8 cellular contexts compared by ENCODE assay signal in genomic region chr10:80077869-80078447, GRCh38. TPM values are rescaled to one million over a fixed set of nuclear protein-coding genes. Genes with fewer than 3 reads are reported as not detected.
A peak's percentile ranks its signal among the peaks of the same experiment; 100 is the strongest.
DNase-seq lines count a peak whose midpoint lies in the region; ATAC-seq and TF ChIP-seq lines count a peak whose summit lies in the region.

No MANE protein-coding gene starts in this region.

- TSS peak; percentile 45 for BruUV-seq in mammary epithelial cell (replicated peaks; lab: Mats Ljungman, UMichigan)

- H3K4me3 ChIP-seq in AG09309 (ENCODE audit: control insufficient read depth, low read depth, low read length) = peak overlapping the region; percentile 79
- peak overlapping the region; percentile 67 to 70 (median 69) for H3K4me3 ChIP-seq in mammary epithelial cell (replicated peaks in 1 of 3; ENCODE audit: insufficient read depth in 1 of 3, low read depth in 2 of 3, low read length in 3 of 3)
- peak overlapping the region; percentile 75 to 83 for H3K4me3 ChIP-seq in muscle layer of colon (ENCODE audit: low read depth in 1 of 2, low read length in 2 of 2)

- no peak for DNase-seq in AG09309 (ENCODE audit: low read depth)
- no peak for DNase-seq in mammary epithelial cell
- no peak for DNase-seq in NCI-H524 (lab: John Stamatoyannopoulos, UW)
- no peak for DNase-seq in SIG-M5 (lab: John Stamatoyannopoulos, UW)

- no peaks in the 10 kb centered on the region for H3K36me3 ChIP-seq in mammary epithelial cell (ENCODE audit: insufficient read depth, low read length)
- H3K36me3 ChIP-seq in muscle layer of colon (ENCODE audit: insufficient read depth, low read length) = no peaks in the 10 kb centered on the region

- H3K9ac ChIP-seq in mammary epithelial cell (ENCODE audit: insufficient read depth, low read length) (peak overlapping the region; percentile 94), muscle layer of colon (ENCODE audit: low read length) (peak overlapping the region; percentile 79)

- intact Hi-C loops in mammary epithelial cell (cut with micrococcal nuclease) = loop anchor here (5.0 kb wide), 1 partner anchor 64 kb away; no protein-coding TSS in a partner anchor

- peak overlapping the region; percentile 82 for H3K27ac ChIP-seq in mammary epithelial cell (ENCODE audit: insufficient read depth, low read depth, low read length)
- peak overlapping the region; percentile 83 for H3K27ac ChIP-seq in muscle layer of colon (ENCODE audit: low read depth, low read length)

- 73% methylated on average over 4 of the region's 14 CpGs for whole genome bisulfite sequencing in mammary epithelial cell (ENCODE audit: low coverage, missing lambda C conversion rate)

- H3K27me3 ChIP-seq in mammary epithelial cell (ENCODE audit: insufficient read depth, low read length) = no peaks in the 10 kb centered on the region
- no peaks in the 10 kb centered on the region for H3K27me3 ChIP-seq in muscle layer of colon (ENCODE audit: control insufficient read depth in 1 of 2, insufficient read depth in 2 of 2, low read length in 2 of 2)

- peaks cover 3% of the 10 kb centered on the region for H3K79me2 ChIP-seq in mammary epithelial cell (ENCODE audit: insufficient read depth, low read length)

- no peaks in the 10 kb centered on the region for H4K20me1 ChIP-seq in mammary epithelial cell (ENCODE audit: insufficient read depth, low read length)

- dilution Hi-C loops in mammary epithelial cell (cut with HindIII; ENCODE audit: low sequenced_read_pairs) = no loop called here

- H3K4me1 ChIP-seq in mammary epithelial cell (ENCODE audit: insufficient read depth, low read length) (peaks cover 25% of the 10 kb centered on the region), muscle layer of colon (ENCODE audit: insufficient read depth, low read length) (peaks cover 17% of the 10 kb centered on the region)

- peak overlapping the region; percentile 89 for H3K4me2 ChIP-seq in mammary epithelial cell (ENCODE audit: insufficient read depth, low read depth, low read length)

- in situ Hi-C loops in mammary epithelial cell (cut with MboI; ENCODE audit: low sequenced_read_pairs in 2 of 2) = no loop called here

- peak; percentile 13 for ATAC-seq in HG03135 (IDR thresholded peaks at IDR 0.05; ENCODE audit: unreplicated experiment)
- ATAC-seq in GM18867 (IDR thresholded peaks at IDR 0.05; ENCODE audit: unreplicated experiment) = no peak
- ATAC-seq in HG03520 (IDR thresholded peaks at IDR 0.05; ENCODE audit: unreplicated experiment) = no peak

- H3K9me3 ChIP-seq in mammary epithelial cell (replicated peaks; ENCODE audit: insufficient read depth, low read length) = no peaks in the 10 kb centered on the region
- H3K9me3 ChIP-seq in muscle layer of colon (ENCODE audit: low read length) = no peaks in the 10 kb centered on the region

- peak overlapping the region; percentile 93 for H2AFZ ChIP-seq in mammary epithelial cell (ENCODE audit: low read depth, low read length)

- no peak for TF ChIP-seq CTCF in AG09309 (IDR thresholded peaks at IDR 0.05; ENCODE audit: control insufficient read depth, insufficient read depth, low read depth, low read length, missing control alignments)
- TF ChIP-seq CTCF in mammary epithelial cell (conservative IDR thresholded peaks at IDR 0.05 in 1 of 2, IDR thresholded peaks at IDR 0.05 in 1 of 2; ENCODE audit: extremely low read depth in 1 of 2, insufficient read depth in 1 of 2, low read depth in 1 of 2, low read length in 2 of 2) = no peak

- CTCF ChIA-PET in mammary epithelial cell (lab: Charles Lee; ENCODE audit: low non-redundant PET) = no interaction called here

RNA-seq across cellular contexts. Expression of gene TMEM254, which starts 0.5 kb away (rescaled TPM):
- 10 to 100 TPM; 15.5 to 18.1 TPM for total RNA-seq in mammary epithelial cell
- polyA plus RNA-seq in mammary epithelial cell = 21.3 TPM
- 5.3 TPM for polyA minus RNA-seq in mammary epithelial cell

RNA-seq across cellular contexts. Expression of gene PLAC9, which starts 54.6 kb away (rescaled TPM):
- under 1 TPM; 0.50 to 0.68 TPM for total RNA-seq in mammary epithelial cell
- polyA plus RNA-seq in mammary epithelial cell = 0.10 TPM
- polyA minus RNA-seq in mammary epithelial cell = not detected
